In the genomic region with DNA sequence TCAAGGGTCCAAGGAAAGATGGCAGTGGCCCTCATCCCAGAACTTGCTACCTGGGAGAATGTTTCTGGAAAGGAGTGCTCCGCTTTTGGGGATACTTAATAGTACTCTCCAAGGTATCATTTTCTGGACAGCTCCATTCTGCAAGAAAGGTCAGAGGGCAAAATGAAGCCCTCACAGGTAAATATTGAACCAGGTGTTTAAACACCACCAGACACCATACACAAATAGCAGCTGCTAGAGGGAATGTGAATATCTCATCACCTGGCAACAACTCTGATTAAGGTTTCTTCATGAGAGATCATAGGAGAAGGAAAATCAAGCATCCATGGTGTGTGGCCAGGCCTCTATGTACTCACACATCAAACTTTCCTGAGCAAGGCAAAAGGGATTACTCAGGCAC, we compare ENCODE assay signal across 7 cellular contexts.
"Had no signal": no experiment of that assay in that cellular context is flagged by ENCODE, and none has a peak within 500 bp of the region (broad histone marks: within the 10 kb centered on the region; RNA-seq: fewer than 3 reads in every experiment).

No MANE protein-coding gene starts in this region.

- H3K4me3 Mint-ChIP-seq: activated CD8-positive, alpha-beta T cell treated with anti-CD3 and anti-CD28 coated beads for 36 hours; activated naive CD8-positive, alpha-beta T cell treated with anti-CD3 and anti-CD28 coated beads, Interleukin-2, amount 10 ng/mL, durations not matched to agents 7 days and 5 days; naive thymus-derived CD4-positive, alpha-beta T cell had no signal

- H3K27ac Mint-ChIP-seq: activated CD8-positive, alpha-beta T cell treated with anti-CD3 and anti-CD28 coated beads for 36 hours; activated naive CD8-positive, alpha-beta T cell treated with anti-CD3 and anti-CD28 coated beads, Interleukin-2, amount 10 ng/mL, durations not matched to agents 7 days and 5 days; naive thymus-derived CD4-positive, alpha-beta T cell had no signal

- H3K36me3 Mint-ChIP-seq: activated naive CD8-positive, alpha-beta T cell treated with anti-CD3 and anti-CD28 coated beads, Interleukin-2, amount 10 ng/mL, durations not matched to agents 7 days and 5 days; naive thymus-derived CD4-positive, alpha-beta T cell had no signal

- H3K27me3 Mint-ChIP-seq: activated CD8-positive, alpha-beta T cell treated with anti-CD3 and anti-CD28 coated beads for 36 hours; activated naive CD8-positive, alpha-beta T cell treated with anti-CD3 and anti-CD28 coated beads, Interleukin-2, amount 10 ng/mL, durations not matched to agents 7 days and 5 days; naive thymus-derived CD4-positive, alpha-beta T cell had no signal

- H3K4me1 Mint-ChIP-seq: activated naive CD8-positive, alpha-beta T cell treated with anti-CD3 and anti-CD28 coated beads, Interleukin-2, amount 10 ng/mL, durations not matched to agents 7 days and 5 days; naive thymus-derived CD4-positive, alpha-beta T cell had no signal

- DNase-seq: activated CD4-positive, alpha-beta T cell treated with anti-CD3 and anti-CD28 coated beads for 4 hours; activated CD8-positive, alpha-beta memory T cell treated with anti-CD3 and anti-CD28 coated beads, Interleukin-2, amount 50 U/mL, for 48 hours; activated CD8-positive, alpha-beta T cell treated with anti-CD3 and anti-CD28 coated beads for 36 hours; activated naive CD8-positive, alpha-beta T cell treated with anti-CD3 and anti-CD28 coated beads, Interleukin-2, amount 10 ng/mL, durations not matched to agents 7 days and 5 days; anterior cingulate cortex; dorsolateral prefrontal cortex; naive thymus-derived CD4-positive, alpha-beta T cell had no signal
